Comparison of ENCODE assay signal across 8 cellular contexts in the genomic region with DNA sequence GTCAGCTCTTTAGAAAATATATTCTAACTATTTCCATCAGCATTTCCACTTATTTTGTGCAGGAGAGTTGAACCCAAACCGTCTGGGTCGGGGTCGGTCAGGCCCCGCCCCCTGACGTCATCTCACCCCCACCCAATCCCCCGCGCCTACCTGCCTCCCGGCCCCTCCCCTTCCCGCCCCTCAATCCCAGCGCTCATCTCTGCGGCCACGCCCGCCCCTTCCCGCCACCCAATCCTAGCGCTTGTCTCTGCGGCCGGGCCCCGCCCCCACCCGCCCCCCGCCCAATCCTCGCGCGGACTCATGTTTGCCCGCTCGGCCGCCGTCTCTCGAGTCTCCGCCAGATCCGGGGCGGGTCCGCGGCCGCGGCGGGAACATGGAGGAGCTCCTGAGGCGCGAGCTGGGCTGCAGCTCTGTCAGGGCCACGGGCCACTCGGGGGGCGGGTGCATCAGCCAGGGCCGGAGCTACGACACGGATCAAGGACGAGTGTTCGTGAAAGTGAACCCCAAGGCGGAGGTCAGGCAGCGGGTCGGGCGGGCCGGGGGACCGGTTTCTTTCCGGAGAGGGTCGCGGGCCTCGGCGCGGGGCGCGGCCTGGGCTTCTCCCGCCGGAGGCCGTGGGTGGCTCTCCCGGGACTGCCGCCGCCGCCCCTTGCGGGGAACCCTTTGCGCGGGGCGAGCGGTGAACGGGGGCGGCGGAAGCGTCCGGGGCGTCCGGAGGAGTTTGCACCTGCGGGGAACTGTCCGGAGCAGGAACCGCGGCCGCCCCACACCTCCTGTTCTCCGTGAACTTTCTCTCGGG. TPM values are rescaled to one million over a fixed set of nuclear protein-coding genes. Genes with fewer than 3 reads are reported as not detected.
DNase-seq lines count a peak whose midpoint lies in the region; ATAC-seq and TF ChIP-seq lines count a peak whose summit lies in the region.

A gene with protein sequence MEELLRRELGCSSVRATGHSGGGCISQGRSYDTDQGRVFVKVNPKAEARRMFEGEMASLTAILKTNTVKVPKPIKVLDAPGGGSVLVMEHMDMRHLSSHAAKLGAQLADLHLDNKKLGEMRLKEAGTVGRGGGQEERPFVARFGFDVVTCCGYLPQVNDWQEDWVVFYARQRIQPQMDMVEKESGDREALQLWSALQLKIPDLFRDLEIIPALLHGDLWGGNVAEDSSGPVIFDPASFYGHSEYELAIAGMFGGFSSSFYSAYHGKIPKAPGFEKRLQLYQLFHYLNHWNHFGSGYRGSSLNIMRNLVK (plus strand): TSS at position 324 of the 799 bp plus-strand sequence. CDS start 50 bp downstream, at position 374.

- H3K36me3 ChIP-seq in BE2C (peaks cover 14% of the 10 kb centered on the region), lower lobe of right lung (peaks cover 27% of the 10 kb centered on the region)

- H3K4me3 Mint-ChIP-seq in activated CD8-positive, alpha-beta T cell treated with anti-CD3 and anti-CD28 coated beads, Interleukin-2, amount 10 ng/mL, durations not matched to agents 7 days and 5 days: peak within 1 kb of the TSS; percentile 98

- H3K27me3 ChIP-seq in BE2C: no peaks in the 10 kb centered on the region
- H3K27me3 ChIP-seq in lower lobe of right lung (ENCODE audit: low read depth): no peaks in the 10 kb centered on the region

- H3K9me3 ChIP-seq in BE2C: peaks cover 3% of the 10 kb centered on the region; the same call in 1 of the 2 replicates
- no peaks in the 10 kb centered on the region for H3K9me3 ChIP-seq in lower lobe of right lung

- peak within 1 kb of the TSS; percentile 82 for H3K4me3 ChIP-seq in BE2C (ENCODE audit: low read depth, low read length)
- peak within 1 kb of the TSS; percentile 97 for H3K4me3 ChIP-seq in lower lobe of right lung

- H3K4me1 Mint-ChIP-seq in activated CD8-positive, alpha-beta T cell treated with anti-CD3 and anti-CD28 coated beads, Interleukin-2, amount 10 ng/mL, durations not matched to agents 7 days and 5 days (ENCODE audit: low read depth): peaks cover 26% of the 10 kb centered on the region

- peak within 1 kb of the TSS; percentile 72 for H3K27ac ChIP-seq in lower lobe of right lung

- H3K4me1 ChIP-seq in BE2C (no peaks in the 10 kb centered on the region), lower lobe of right lung (peaks cover 14% of the 10 kb centered on the region)

- no peaks in the 10 kb centered on the region for H3K27me3 Mint-ChIP-seq in activated CD8-positive, alpha-beta T cell treated with anti-CD3 and anti-CD28 coated beads, Interleukin-2, amount 10 ng/mL, durations not matched to agents 7 days and 5 days (ENCODE audit: low read depth)

- POLR2A ChIA-PET in activated CD8-positive, alpha-beta T cell treated with anti-CD3 and anti-CD28 coated beads, Interleukin-2, amount 10 ng/mL, durations not matched to agents 7 days and 5 days (lab: Charles Lee): interaction anchor here (1.0 to 1.1 kb wide), 2 partner anchors 11 to 27 kb away, joined by 3 read pairs; no protein-coding TSS in a partner anchor

- DNase-seq in BE2C: peak; percentile 94
- DNase-seq in HS-27A (ENCODE audit: low read depth): peak; percentile 65
- peak; percentile 72 for DNase-seq in NK-92 (lab: John Stamatoyannopoulos, UW; ENCODE audit: unreplicated experiment)
- peak; percentile 92 for DNase-seq in activated CD8-positive, alpha-beta T cell treated with anti-CD3 and anti-CD28 coated beads, Interleukin-2, amount 10 ng/mL, durations not matched to agents 7 days and 5 days
- peak; percentile 99 for DNase-seq in ecto neural progenitor cell (ENCODE audit: low spot score)
- DNase-seq in lower lobe of right lung: peak; percentile 97
- peak; percentile 81 to 91 for DNase-seq in stimulated activated CD4-positive, alpha-beta T cell treated with anti-CD3 and anti-CD28 coated beads, Interleukin-4, amount 100 ng/mL, for 48 hours (ENCODE audit: low read depth in 2 of 2)

- H3K27ac Mint-ChIP-seq in activated CD8-positive, alpha-beta T cell treated with anti-CD3 and anti-CD28 coated beads, Interleukin-2, amount 10 ng/mL, durations not matched to agents 7 days and 5 days: peak within 1 kb of the TSS; percentile 97

- peaks cover 19% of the 10 kb centered on the region for H3K36me3 Mint-ChIP-seq in activated CD8-positive, alpha-beta T cell treated with anti-CD3 and anti-CD28 coated beads, Interleukin-2, amount 10 ng/mL, durations not matched to agents 7 days and 5 days (ENCODE audit: low read depth)

- CTCF ChIA-PET in activated CD8-positive, alpha-beta T cell treated with anti-CD3 and anti-CD28 coated beads, Interleukin-2, amount 10 ng/mL, durations not matched to agents 7 days and 5 days (lab: Charles Lee): interaction anchor here (0.6 to 1.1 kb wide), 2 partner anchors 48 to 192 kb away, joined by 3 read pairs; no protein-coding TSS in a partner anchor

- intact Hi-C loops in lower lobe of right lung (cut with DNase I): no loop called here

- H3K9me3 Mint-ChIP-seq in activated CD8-positive, alpha-beta T cell treated with anti-CD3 and anti-CD28 coated beads, Interleukin-2, amount 10 ng/mL, durations not matched to agents 7 days and 5 days (ENCODE audit: insufficient read depth): no peaks in the 10 kb centered on the region

- TF ChIP-seq CTCF in BE2C (IDR thresholded peaks at IDR 0.05; ENCODE audit: low read depth, low read length): no peak
- no peak for TF ChIP-seq CTCF in lower lobe of right lung (IDR thresholded peaks at IDR 0.05)

- ATAC-seq in GM19397 (IDR thresholded peaks at IDR 0.05; ENCODE audit: unreplicated experiment) (peak; percentile 72), lower lobe of right lung (peak; percentile 95 to 98)
- peak; percentile 93 for ATAC-seq in activated CD8-positive, alpha-beta T cell treated with anti-CD3 and anti-CD28 coated beads, Interleukin-2, amount 10 ng/mL, durations not matched to agents 7 days and 5 days

RNA-seq across cellular contexts. Expression of the gene that starts here (rescaled TPM):
- polyA plus RNA-seq in BE2C (2012; ENCODE audit: insufficient read depth, insufficient read length, low read depth): 75.2 TPM
- total RNA-seq in activated CD8-positive, alpha-beta T cell treated with anti-CD3 and anti-CD28 coated beads, Interleukin-2, amount 10 ng/mL, durations not matched to agents 7 days and 5 days: 10 to 100 TPM; 41.8 to 43.8 TPM
- total RNA-seq in lower lobe of right lung: 28.1 TPM

Comparison
In these comparisons a context has a peak if more than half of its experiments do, and no peak if none do; other contexts are left out.
1. Peak in every context shown above with its lines: DNase-seq, ATAC-seq, H3K4me3 ChIP-seq and H3K27ac ChIP-seq.